ENCODE assay signal across 1 cellular context in the genomic region with DNA sequence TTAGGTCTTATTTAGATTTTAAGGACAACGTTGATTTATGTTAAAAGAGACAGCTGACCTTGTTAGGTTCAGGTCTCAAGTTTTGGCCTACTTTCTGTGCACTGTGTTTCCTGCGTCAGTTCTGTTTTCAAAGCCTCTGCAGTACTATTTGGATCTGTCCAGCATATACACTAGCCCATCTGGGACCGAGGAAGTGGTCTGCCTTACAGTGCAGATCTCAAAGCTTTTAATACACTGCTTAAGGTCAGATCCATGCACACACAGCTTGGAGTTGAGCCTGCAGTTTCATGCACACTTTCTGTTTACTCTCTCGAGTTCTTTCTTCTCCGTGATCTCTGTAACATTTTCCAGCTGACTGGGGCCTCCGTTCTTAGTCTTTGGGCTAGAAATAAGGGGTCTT.
TF ChIP-seq lines count a peak whose summit lies in the region.

No MANE protein-coding gene starts in this region.

TF ChIP-seq in HEK293, 187 proteins besides CTCF, POLR2A, EP300 and RAD21 (continued from another document):
- TF ChIP-seq, protein P1, sequence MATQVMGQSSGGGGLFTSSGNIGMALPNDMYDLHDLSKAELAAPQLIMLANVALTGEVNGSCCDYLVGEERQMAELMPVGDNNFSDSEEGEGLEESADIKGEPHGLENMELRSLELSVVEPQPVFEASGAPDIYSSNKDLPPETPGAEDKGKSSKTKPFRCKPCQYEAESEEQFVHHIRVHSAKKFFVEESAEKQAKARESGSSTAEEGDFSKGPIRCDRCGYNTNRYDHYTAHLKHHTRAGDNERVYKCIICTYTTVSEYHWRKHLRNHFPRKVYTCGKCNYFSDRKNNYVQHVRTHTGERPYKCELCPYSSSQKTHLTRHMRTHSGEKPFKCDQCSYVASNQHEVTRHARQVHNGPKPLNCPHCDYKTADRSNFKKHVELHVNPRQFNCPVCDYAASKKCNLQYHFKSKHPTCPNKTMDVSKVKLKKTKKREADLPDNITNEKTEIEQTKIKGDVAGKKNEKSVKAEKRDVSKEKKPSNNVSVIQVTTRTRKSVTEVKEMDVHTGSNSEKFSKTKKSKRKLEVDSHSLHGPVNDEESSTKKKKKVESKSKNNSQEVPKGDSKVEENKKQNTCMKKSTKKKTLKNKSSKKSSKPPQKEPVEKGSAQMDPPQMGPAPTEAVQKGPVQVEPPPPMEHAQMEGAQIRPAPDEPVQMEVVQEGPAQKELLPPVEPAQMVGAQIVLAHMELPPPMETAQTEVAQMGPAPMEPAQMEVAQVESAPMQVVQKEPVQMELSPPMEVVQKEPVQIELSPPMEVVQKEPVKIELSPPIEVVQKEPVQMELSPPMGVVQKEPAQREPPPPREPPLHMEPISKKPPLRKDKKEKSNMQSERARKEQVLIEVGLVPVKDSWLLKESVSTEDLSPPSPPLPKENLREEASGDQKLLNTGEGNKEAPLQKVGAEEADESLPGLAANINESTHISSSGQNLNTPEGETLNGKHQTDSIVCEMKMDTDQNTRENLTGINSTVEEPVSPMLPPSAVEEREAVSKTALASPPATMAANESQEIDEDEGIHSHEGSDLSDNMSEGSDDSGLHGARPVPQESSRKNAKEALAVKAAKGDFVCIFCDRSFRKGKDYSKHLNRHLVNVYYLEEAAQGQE (tag by site-specific recombination; IDR thresholded peaks at IDR 0.05): peak; percentile 55
- no peak for TF ChIP-seq ZNF211 (tag by site-specific recombination; IDR thresholded peaks at IDR 0.05; ENCODE audit: low read depth)
